In genomic region chr22:46551321-46551720, GRCh38 we compare ENCODE assay signal across 26 cellular contexts.
"Had no signal": no experiment of that assay in that cellular context is flagged by ENCODE, and none has a peak within 500 bp of the region (broad histone marks: within the 10 kb centered on the region; RNA-seq: fewer than 3 reads in every experiment).

No MANE protein-coding gene starts in this region.

- H3K27ac ChIP-seq: KMS-11 had no signal

- FAIRE-seq: astrocyte had no signal

- ATAC-seq: activated naive CD4-positive, alpha-beta T cell treated with anti-CD3 and anti-CD28 coated beads, Interleukin-2, amount 50 U/mL, for 72 hours; activated naive CD8-positive, alpha-beta T cell treated with anti-CD3 and anti-CD28 coated beads, Interleukin-2, amount 50 U/mL, for 24 hours; activated T-cell treated with anti-CD3 and anti-CD28 coated beads, Interleukin-2, amount 50 U/mL, for 4 hours; Panc1; T-helper 17 cell; WTC11 had no signal

- H3K4me2 ChIP-seq: KMS-11 had no signal

- H3K9ac ChIP-seq: KMS-11 had no signal

- DNase-seq: activated CD4-positive, alpha-beta memory T cell treated with anti-CD3 and anti-CD28 coated beads for 36 hours; activated CD4-positive, alpha-beta T cell treated with anti-CD3 and anti-CD28 coated beads, Interleukin-2, amount 10 ng/mL, durations not matched to agents 7 days and 5 days; activated CD4-positive, CD25-positive, alpha-beta regulatory T cell treated with anti-CD3 and anti-CD28 coated beads, Interleukin-2, amount 50 U/mL, for 72 hours; activated CD8-positive, alpha-beta memory T cell treated with anti-CD3 and anti-CD28 coated beads for 24 hours; activated effector memory CD4-positive, alpha-beta T cell treated with anti-CD3 and anti-CD28 coated beads, Interleukin-2, amount 50 U/mL, for 16 hours; activated naive CD4-positive, alpha-beta T cell treated with Interleukin-2 at 50 U/mL for 16 hours; activated naive CD8-positive, alpha-beta T cell treated with anti-CD3 and anti-CD28 coated beads, Interleukin-2, amount 50 U/mL, for 24 hours; activated T-cell treated with anti-CD3 and anti-CD28 coated beads, Interleukin-2, amount 50 U/mL, for 4 hours; amniotic stem cell; NCI-H1092; NCI-H1417; NCI-H1930; NCI-H2171 treated with DMSO at 0.1 percent for 48 hours; NCI-H345; NCI-H510A; NCI-H69; NK-92 treated with Interleukin-12 subunit alpha and Interleukin-12 subunit beta, amount 100 ng/mL, for 24 hours; OCI-M1; SIG-M5; T-helper 17 cell; T-helper 9 cell had no signal
